In genomic region chr6:157830354-157831017, GRCh38 we compare ENCODE assay signal across 9 cellular contexts. TPM values are rescaled to one million over a fixed set of nuclear protein-coding genes. Genes with fewer than 3 reads are reported as not detected.
DNase-seq lines count a peak whose midpoint lies in the region; ATAC-seq and TF ChIP-seq lines count a peak whose summit lies in the region.
"Had no signal": no experiment of that assay in that cellular context is flagged by ENCODE, and none has a peak within 500 bp of the region (broad histone marks: within the 10 kb centered on the region; RNA-seq: fewer than 3 reads in every experiment).

No MANE protein-coding gene starts in this region.

- peaks cover 34% of the 10 kb centered on the region for H3K4me1 Mint-ChIP-seq in central memory CD8-positive, alpha-beta T cell
- H3K4me1 Mint-ChIP-seq in chondrocyte (ENCODE audit: low read depth), result peaks cover 45% of the 10 kb centered on the region

- no peak overlapping the region for H3K27ac ChIP-seq in BLaER1 treated with 17β-estradiol and CSF1 and Interleukin-3, amounts not matched to agents 10 nM and 100 nM
- H3K27ac ChIP-seq in left ventricle myocardium inferior (replicated peaks), result no peak overlapping the region

- H3K4me3 ChIP-seq in BLaER1 treated with 17β-estradiol and CSF1 and Interleukin-3, amounts not matched to agents 10 nM and 100 nM, result no peak overlapping the region
- H3K4me3 ChIP-seq in left ventricle myocardium inferior, result no peak overlapping the region

- H3K4me3 Mint-ChIP-seq in central memory CD8-positive, alpha-beta T cell, result no peak overlapping the region
- no peak overlapping the region for H3K4me3 Mint-ChIP-seq in chondrocyte (ENCODE audit: unreplicated experiment)

- H3K9me3 ChIP-seq in BLaER1 treated with 17β-estradiol and CSF1 and Interleukin-3, amounts not matched to agents 10 nM and 100 nM (replicated peaks in 1 of 11), result peaks cover 0 to 24% (median 10%) of the 10 kb centered on the region in 11 experiments; a peak in 15 of 22 replicates
- H3K9me3 ChIP-seq in left ventricle myocardium inferior (replicated peaks), result no peaks in the 10 kb centered on the region

- peaks cover 4% of the 10 kb centered on the region for H3K36me3 Mint-ChIP-seq in central memory CD8-positive, alpha-beta T cell (ENCODE audit: insufficient read depth)
- H3K36me3 Mint-ChIP-seq in chondrocyte (ENCODE audit: low read depth), result peaks cover 4% of the 10 kb centered on the region

- no peak overlapping the region for H3K9ac ChIP-seq in BLaER1 treated with 17β-estradiol and CSF1 and Interleukin-3, amounts not matched to agents 10 nM and 100 nM

- intact Hi-C loops in left cardiac atrium (cut with DNase I) (no loop called here), left ventricle myocardium inferior (cut with micrococcal nuclease) (no loop called here)

- H3K4me1 ChIP-seq in BLaER1 treated with 17β-estradiol and CSF1 and Interleukin-3, amounts not matched to agents 10 nM and 100 nM, result peaks cover 16 to 51% (median 27%) of the 10 kb centered on the region in 10 experiments
- H3K4me1 ChIP-seq in left ventricle myocardium inferior, result peaks cover 72% of the 10 kb centered on the region

- peak overlapping the region; percentile 2 to 81 (median 44); a peak in 19 of 22 replicates for H3K4me2 ChIP-seq in BLaER1 treated with 17β-estradiol and CSF1 and Interleukin-3, amounts not matched to agents 10 nM and 100 nM

- peaks cover 0 to 17% (median 0%) of the 10 kb centered on the region in 11 experiments; a peak in 3 of 22 replicates for H3K36me3 ChIP-seq in BLaER1 treated with 17β-estradiol and CSF1 and Interleukin-3, amounts not matched to agents 10 nM and 100 nM
- H3K36me3 ChIP-seq in left ventricle myocardium inferior, result no peaks in the 10 kb centered on the region

- no peak for DNase-seq in central memory CD8-positive, alpha-beta T cell (ENCODE audit: low spot score in 2 of 2)
- DNase-seq in left cardiac atrium (no peak), NCI-H1417 (lab: John Stamatoyannopoulos, UW) (no peak), chondrocyte (ENCODE audit: low spot score) (no peak), left ventricle myocardium inferior (no peak)
- DNase-seq: kidney glomerular epithelial cell had no signal

- no peaks in the 10 kb centered on the region for H3K9me3 Mint-ChIP-seq in central memory CD8-positive, alpha-beta T cell
- H3K9me3 Mint-ChIP-seq in chondrocyte (ENCODE audit: low read depth), result peaks cover 6% of the 10 kb centered on the region

- peaks cover 0 to 91% (median 0%) of the 10 kb centered on the region in 11 experiments; a peak in 5 of 22 replicates for H4K20me1 ChIP-seq in BLaER1 treated with 17β-estradiol and CSF1 and Interleukin-3, amounts not matched to agents 10 nM and 100 nM

- no peak overlapping the region for H3K27ac Mint-ChIP-seq in central memory CD8-positive, alpha-beta T cell (ENCODE audit: low read depth)
- H3K27ac Mint-ChIP-seq in chondrocyte (ENCODE audit: unreplicated experiment), result no peak overlapping the region

- peaks cover 9 to 10% (median 10%) of the 10 kb centered on the region in 11 experiments for H3K27me3 ChIP-seq in BLaER1 treated with 17β-estradiol and CSF1 and Interleukin-3, amounts not matched to agents 10 nM and 100 nM
- no peaks in the 10 kb centered on the region for H3K27me3 ChIP-seq in left ventricle myocardium inferior (ENCODE audit: low read depth)

- peaks cover 38% of the 10 kb centered on the region for H3K27me3 Mint-ChIP-seq in central memory CD8-positive, alpha-beta T cell
- H3K27me3 Mint-ChIP-seq in chondrocyte (ENCODE audit: low read depth), result no peaks in the 10 kb centered on the region

- ATAC-seq in GM19463 (IDR thresholded peaks at IDR 0.05; ENCODE audit: unreplicated experiment) (peak; percentile 96), HG03432 (IDR thresholded peaks at IDR 0.05; ENCODE audit: unreplicated experiment) (peak; percentile 91), left cardiac atrium (no peak)
- peak; percentile 46 for ATAC-seq in central memory CD8-positive, alpha-beta T cell (replicated peaks; ENCODE audit: extremely low read depth, poor library complexity, severe bottlenecking)

- no peak for TF ChIP-seq CTCF in chondrocyte (IDR thresholded peaks at IDR 0.05)
- TF ChIP-seq CTCF in left ventricle myocardium inferior (IDR thresholded peaks at IDR 0.05; ENCODE audit: borderline replicate concordance), result no peak

RNA-seq across cellular contexts. Expression of gene SNX9, which starts 7.4 kb away (rescaled TPM):
- total RNA-seq in left cardiac atrium (10 to 100 TPM; 37.7 to 39.9 TPM), chondrocyte (31.7 to 47.1 TPM (median 43.9 TPM) in 3 replicates), left ventricle myocardium inferior (31.9 TPM)

Comparison
In these comparisons a context has a peak if more than half of its experiments do, and no peak if none do; other contexts are left out.
1. ATAC-seq: peak in GM19463 (single experiment), HG03432 (single experiment) and central memory CD8-positive, alpha-beta T cell (single experiment); none in left cardiac atrium (0 of 2).